8 cellular contexts compared by ENCODE assay signal in the genomic region with DNA sequence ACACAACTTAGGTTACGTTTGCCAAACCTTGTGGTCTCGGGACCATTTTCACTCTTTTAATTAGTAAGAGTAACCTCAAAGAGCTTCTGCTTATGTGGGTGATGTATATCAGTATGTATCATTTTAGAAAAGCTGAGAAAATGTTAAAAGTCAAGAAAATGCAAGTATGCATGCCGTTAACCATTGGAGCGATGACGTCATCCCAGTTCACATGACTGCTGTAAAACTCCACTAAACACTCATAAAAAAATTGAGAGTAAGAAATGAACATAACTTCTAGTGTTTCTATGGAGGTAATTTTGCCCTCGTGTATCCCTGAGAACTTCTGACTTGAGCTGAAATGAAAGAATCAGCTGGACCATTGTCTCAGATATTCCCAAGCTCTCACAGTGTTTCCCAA.
"Had no signal": no experiment of that assay in that cellular context is flagged by ENCODE, and none has a peak within 500 bp of the region (broad histone marks: within the 10 kb centered on the region; RNA-seq: fewer than 3 reads in every experiment).

No MANE protein-coding gene starts in this region.

- H3K4me3 ChIP-seq: GM23338 had no signal

- DNase-seq: H9, HCEC 1CT, HFFc6, KG1 had no signal

- H3K36me3 Mint-ChIP-seq: IgD-negative memory B cell had no signal

- H3K4me2 ChIP-seq: GM23338 had no signal

- H3K4me1 Mint-ChIP-seq: GM23338, H9, IgD-negative memory B cell had no signal

- H3K27ac Mint-ChIP-seq: GM23338, HFFc6, IgD-negative memory B cell had no signal

- H2AFZ ChIP-seq: GM23338 had no signal

- H3K4me3 Mint-ChIP-seq: GM23338, H9, HFFc6, IgD-negative memory B cell had no signal

- H3K9me3 Mint-ChIP-seq: GM23338, H9, HFFc6 had no signal

- FAIRE-seq: H1, H54 had no signal

- ATAC-seq: GM23338 had no signal

- H3K27me3 Mint-ChIP-seq: IgD-negative memory B cell had no signal
